ENCODE assay signal across 8 cellular contexts in genomic region chr19:39969681-39970423, GRCh38. TPM values are rescaled to one million over a fixed set of nuclear protein-coding genes. Genes with fewer than 3 reads are reported as not detected.
DNase-seq lines count a peak whose midpoint lies in the region; ATAC-seq and FAIRE-seq lines count a peak whose summit lies in the region.

No MANE protein-coding gene starts in this region.

- H3K36me3 ChIP-seq in ES-I3 (ENCODE audit: insufficient read depth, low read length) (peaks cover 22% of the 10 kb centered on the region), SJCRH30 (peaks cover 25% of the 10 kb centered on the region)

- H3K4me1 ChIP-seq in ES-I3 (ENCODE audit: insufficient read depth, low read length) (no peaks in the 10 kb centered on the region), SJCRH30 (peaks cover 15% of the 10 kb centered on the region)

- no peaks in the 10 kb centered on the region for H3K27me3 ChIP-seq in SJCRH30

- ATAC-seq in HG02885 (IDR thresholded peaks at IDR 0.05; ENCODE audit: poor library complexity, unreplicated experiment) (no peak), GM18867 (IDR thresholded peaks at IDR 0.05; ENCODE audit: unreplicated experiment) (no peak)

- DNase-seq in SJCRH30 = peak; percentile 59 to 61
- no peak for DNase-seq in epithelial cell of prostate (ENCODE audit: low read depth, low spot score)
- DNase-seq in pons (ENCODE audit: low spot score) = peak; percentile 26
- no peak for DNase-seq in GM19239 (ENCODE audit: insufficient read length, low spot score)
- no peak for DNase-seq in NCI-H1930 (lab: John Stamatoyannopoulos, UW)

- H3K27ac ChIP-seq in SJCRH30 (peak overlapping the region; percentile 78), epithelial cell of prostate (peak overlapping the region; percentile 67)

- peak overlapping the region; percentile 93 for H3K9ac ChIP-seq in ES-I3 (ENCODE audit: low read depth, low read length)

- no peaks in the 10 kb centered on the region for H3K9me3 ChIP-seq in ES-I3 (ENCODE audit: control insufficient read depth, insufficient read depth, low read length)
- no peaks in the 10 kb centered on the region for H3K9me3 ChIP-seq in SJCRH30 (replicated peaks)

- no peak for FAIRE-seq in GM19239 (lab: Jason Lieb, UNC)

- H3K4me3 ChIP-seq in SJCRH30 = peak overlapping the region; percentile 71

RNA-seq across cellular contexts. Expression of gene PSMC4, which starts 1.1 kb away (rescaled TPM):
- total RNA-seq in SJCRH30 (2014; rRNA removed; shearing (Covaris generic)) = 137 and 155 TPM in 2 replicates

RNA-seq across cellular contexts. Expression of gene ZNF546, which starts 27.0 kb away (rescaled TPM):
- 5.2 and 6.1 TPM in 2 replicates for total RNA-seq in SJCRH30 (2014; rRNA removed; shearing (Covaris generic))

RNA-seq across cellular contexts. Expression of gene FCGBP, which starts 35.4 kb away (rescaled TPM):
- 16.4 and 16.7 TPM in 2 replicates for total RNA-seq in SJCRH30 (2014; rRNA removed; shearing (Covaris generic))

Comparison
In these comparisons a context has a peak if more than half of its experiments do, and no peak if none do; other contexts are left out.
1. DNase-seq: peak in SJCRH30 (2 of 2) and pons (single experiment); none in epithelial cell of prostate (single experiment), GM19239 (single experiment) and NCI-H1930 (0 of 2).